Comparison of ENCODE assay signal across 8 cellular contexts in the genomic region with DNA sequence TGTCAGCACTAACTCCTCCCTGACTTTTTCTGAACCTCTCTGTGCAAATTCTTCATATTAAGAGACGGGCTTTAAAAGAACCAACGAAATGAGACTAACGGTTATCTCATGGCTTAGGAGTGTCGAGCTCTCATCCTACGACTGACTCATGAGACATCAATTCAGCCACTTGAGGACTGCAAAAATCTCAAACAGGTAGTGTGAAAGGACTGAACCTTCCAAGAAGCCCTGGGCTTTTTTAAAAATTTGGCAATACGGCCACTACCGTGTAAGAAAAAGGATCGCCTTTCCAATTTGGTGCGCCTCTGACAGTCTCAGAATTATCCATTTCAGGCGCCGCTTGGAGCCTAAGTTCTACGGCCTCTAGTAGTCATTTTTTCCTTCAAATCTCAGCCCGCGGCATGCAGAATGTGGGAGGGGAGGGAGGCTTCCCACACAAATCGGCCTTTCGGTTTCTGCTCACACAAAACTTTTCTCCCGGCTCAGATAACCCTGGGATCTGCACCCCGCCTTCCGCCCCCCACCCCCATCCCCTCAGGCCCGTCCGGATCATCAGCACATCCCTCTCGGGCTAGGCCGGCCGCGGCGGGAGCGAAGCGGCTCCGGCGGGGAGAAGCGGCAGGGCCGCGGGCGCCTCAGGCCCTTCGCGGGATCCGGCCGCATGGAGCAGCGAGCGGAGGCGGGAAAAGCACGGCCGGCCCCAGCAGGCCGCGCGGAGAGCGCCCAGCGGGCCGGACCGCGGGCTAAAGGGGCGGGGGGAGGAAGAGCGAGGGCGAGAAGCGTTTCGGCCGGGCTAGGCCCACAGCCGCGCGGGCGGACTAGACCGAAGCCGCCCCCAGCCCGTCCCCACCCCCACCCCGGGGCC. TPM values are rescaled to one million over a fixed set of nuclear protein-coding genes. Genes with fewer than 3 reads are reported as not detected.
DNase-seq lines count a peak whose midpoint lies in the region; ATAC-seq and TF ChIP-seq lines count a peak whose summit lies in the region.

No MANE protein-coding gene starts in this region.

- no peak for TF ChIP-seq CTCF in AG04450 (IDR thresholded peaks at IDR 0.05; ENCODE audit: low read depth, low read length)
- TF ChIP-seq CTCF in ascending aorta (IDR thresholded peaks at IDR 0.05), result no peak

- H3K27ac ChIP-seq in AG04450 (ENCODE audit: low read depth, low read length), result peak overlapping the region; percentile 86
- H3K27ac ChIP-seq in ascending aorta, result peak overlapping the region; percentile 97 to 100
- peak overlapping the region; percentile 83 for H3K27ac ChIP-seq in skeletal muscle tissue (ENCODE audit: low read depth, low read length)

- no peaks in the 10 kb centered on the region for H3K36me3 ChIP-seq in ascending aorta
- H3K36me3 ChIP-seq in iPS-15b (ENCODE audit: control insufficient read depth, insufficient read depth, low read length), result no peaks in the 10 kb centered on the region
- H3K36me3 ChIP-seq in skeletal muscle tissue (ENCODE audit: control insufficient read depth in 3 of 3, insufficient read depth in 3 of 3, low read length in 3 of 3), result no peaks in the 10 kb centered on the region

- H3K4me1 ChIP-seq in ascending aorta (peaks cover 10 to 28% of the 10 kb centered on the region in 2 donors), iPS-15b (ENCODE audit: control insufficient read depth, insufficient read depth, low read length) (peaks cover 7% of the 10 kb centered on the region), skeletal muscle tissue (ENCODE audit: control insufficient read depth in 3 of 3, insufficient read depth in 3 of 3, low read length in 3 of 3) (peaks cover 21 to 33% (median 31%) of the 10 kb centered on the region in 3 donors)

- no peaks in the 10 kb centered on the region for H3K27me3 ChIP-seq in AG04450 (ENCODE audit: control insufficient read depth, insufficient read depth, low read length)
- no peaks in the 10 kb centered on the region for H3K27me3 ChIP-seq in ascending aorta
- H3K27me3 ChIP-seq in iPS-15b (ENCODE audit: control insufficient read depth, insufficient read depth, low read length), result peaks cover 27% of the 10 kb centered on the region
- H3K27me3 ChIP-seq in skeletal muscle tissue (ENCODE audit: control insufficient read depth in 3 of 3, insufficient read depth in 3 of 3, low read length in 3 of 3), result no peaks in the 10 kb centered on the region

- CTCF ChIA-PET in AG04450 (lab: Charles Lee), result interaction anchor here (1.2 kb wide), 2 partner anchors 79 to 196 kb away, joined by 4 to 9 read pairs; no protein-coding TSS in a partner anchor

- DNase-seq in AG04450 (ENCODE audit: low read depth, low spot score) (peak; percentile 45), SW480 (ENCODE audit: low spot score) (peak; percentile 62), ascending aorta (ENCODE audit: low spot score in 2 of 2) (peak in 1 of 2 donors; percentile 71), NCI-H187 treated with DMSO at 0.1 percent for 48 hours (lab: John Stamatoyannopoulos, UW) (no peak)

- H3K4me3 ChIP-seq in AG04450 (ENCODE audit: low read depth, low read length) (peak overlapping the region; percentile 83), ascending aorta (peak overlapping the region; percentile 94 to 95), iPS-15b (ENCODE audit: low read depth, low read length) (peak overlapping the region; percentile 82), skeletal muscle tissue (ENCODE audit: low read length in 3 of 3) (peak overlapping the region; percentile 77 to 92 (median 80))

- intact Hi-C loops in ascending aorta (cut with DNase I), result loop anchor here (1.0 to 5.0 kb wide), 5 partner anchors 25 to 349 kb away; a partner anchor contains a TSS

- peak overlapping the region; percentile 57 for H3K9ac ChIP-seq in iPS-15b (ENCODE audit: low read depth, low read length)
- H3K9ac ChIP-seq in skeletal muscle tissue (ENCODE audit: low read depth in 1 of 3, low read length in 3 of 3), result peak overlapping the region; percentile 79 to 91 (median 83)

- peaks cover 4% of the 10 kb centered on the region; the same call in 1 of the 2 replicates for H3K9me3 ChIP-seq in AG04450 (ENCODE audit: control insufficient read depth, insufficient read depth, low read length)
- H3K9me3 ChIP-seq in ascending aorta, result no peaks in the 10 kb centered on the region
- H3K9me3 ChIP-seq in iPS-15b (ENCODE audit: control insufficient read depth, insufficient read depth, low read length), result no peaks in the 10 kb centered on the region
- H3K9me3 ChIP-seq in skeletal muscle tissue (ENCODE audit: control insufficient read depth in 3 of 3, low read length in 3 of 3), result no peaks in the 10 kb centered on the region

- ATAC-seq in GM18517 (IDR thresholded peaks at IDR 0.05; ENCODE audit: unreplicated experiment) (peak; percentile 12), HG03280 (IDR thresholded peaks at IDR 0.05; ENCODE audit: unreplicated experiment) (peak; percentile 9)

- POLR2A ChIA-PET in AG04450 (lab: Yijun Ruan, JAX), result interaction anchor here (0.6 to 2.1 kb wide), 21 partner anchors 9 to 1073 kb away, joined by 3 to 41 read pairs (median 7); a partner anchor contains a TSS

RNA-seq across cellular contexts. Expression of a gene that starts 0.6 kb away (rescaled TPM):
- 134 and 171 TPM in 2 replicates for polyA plus RNA-seq in AG04450 (2011; rRNA removed)
- 128 and 134 TPM in 2 replicates for polyA minus RNA-seq in AG04450 (2011; rRNA and poly(A)+ RNA removed)
- total RNA-seq in ascending aorta, result 21.5 TPM
- total RNA-seq in skeletal muscle tissue, result 83.5 TPM

RNA-seq across cellular contexts. Expression of a gene that starts 26.2 kb away (rescaled TPM):
- polyA plus RNA-seq in AG04450 (2011; rRNA removed), result 14.2 and 17.2 TPM in 2 replicates
- polyA minus RNA-seq in AG04450 (2011; rRNA and poly(A)+ RNA removed), result 14.6 and 22.5 TPM in 2 replicates
- total RNA-seq in ascending aorta (3.1 TPM), skeletal muscle tissue (67.3 TPM)

Comparison
In these comparisons a context has a peak if more than half of its experiments do, and no peak if none do; other contexts are left out.
1. RNA of a gene that starts 26.2 kb away (total RNA-seq): 67.3 TPM in skeletal muscle tissue (single experiment); 3.1 TPM in ascending aorta (single experiment); every median in the first group is over 10 times any median in the second.
2. Peak in every context shown above with its lines, with median percentiles within 50 percentile points of each other: H3K27ac ChIP-seq and H3K4me3 ChIP-seq.